1 cellular context compared by ENCODE assay signal in the genomic region with DNA sequence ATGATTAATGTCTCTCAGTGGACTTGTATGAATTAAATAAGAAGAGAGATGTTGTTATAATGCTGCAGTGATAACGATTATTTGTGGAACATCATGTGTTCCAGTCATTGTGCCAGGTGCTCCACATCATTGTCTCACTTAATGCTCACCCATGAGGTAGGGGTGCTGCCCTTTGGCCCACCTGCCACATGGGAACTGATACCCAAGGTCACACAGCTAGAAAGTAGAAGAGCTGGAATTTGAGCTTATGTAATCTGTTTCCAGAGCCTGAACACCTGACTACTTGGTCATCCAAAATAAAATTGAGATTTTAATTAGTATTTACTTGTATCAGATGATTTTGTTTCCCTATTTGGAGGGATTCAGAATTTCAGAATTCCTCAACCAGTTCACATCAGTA.
TF ChIP-seq lines count a peak whose summit lies in the region.

No MANE protein-coding gene starts in this region.

TF ChIP-seq in HepG2, 621 proteins besides CTCF, POLR2A, EP300 and RAD21:
- TF ChIP-seq MTF1 (CRISPR knock-in tag; IDR thresholded peaks at IDR 0.05), result no peak
- TF ChIP-seq, protein P1, sequence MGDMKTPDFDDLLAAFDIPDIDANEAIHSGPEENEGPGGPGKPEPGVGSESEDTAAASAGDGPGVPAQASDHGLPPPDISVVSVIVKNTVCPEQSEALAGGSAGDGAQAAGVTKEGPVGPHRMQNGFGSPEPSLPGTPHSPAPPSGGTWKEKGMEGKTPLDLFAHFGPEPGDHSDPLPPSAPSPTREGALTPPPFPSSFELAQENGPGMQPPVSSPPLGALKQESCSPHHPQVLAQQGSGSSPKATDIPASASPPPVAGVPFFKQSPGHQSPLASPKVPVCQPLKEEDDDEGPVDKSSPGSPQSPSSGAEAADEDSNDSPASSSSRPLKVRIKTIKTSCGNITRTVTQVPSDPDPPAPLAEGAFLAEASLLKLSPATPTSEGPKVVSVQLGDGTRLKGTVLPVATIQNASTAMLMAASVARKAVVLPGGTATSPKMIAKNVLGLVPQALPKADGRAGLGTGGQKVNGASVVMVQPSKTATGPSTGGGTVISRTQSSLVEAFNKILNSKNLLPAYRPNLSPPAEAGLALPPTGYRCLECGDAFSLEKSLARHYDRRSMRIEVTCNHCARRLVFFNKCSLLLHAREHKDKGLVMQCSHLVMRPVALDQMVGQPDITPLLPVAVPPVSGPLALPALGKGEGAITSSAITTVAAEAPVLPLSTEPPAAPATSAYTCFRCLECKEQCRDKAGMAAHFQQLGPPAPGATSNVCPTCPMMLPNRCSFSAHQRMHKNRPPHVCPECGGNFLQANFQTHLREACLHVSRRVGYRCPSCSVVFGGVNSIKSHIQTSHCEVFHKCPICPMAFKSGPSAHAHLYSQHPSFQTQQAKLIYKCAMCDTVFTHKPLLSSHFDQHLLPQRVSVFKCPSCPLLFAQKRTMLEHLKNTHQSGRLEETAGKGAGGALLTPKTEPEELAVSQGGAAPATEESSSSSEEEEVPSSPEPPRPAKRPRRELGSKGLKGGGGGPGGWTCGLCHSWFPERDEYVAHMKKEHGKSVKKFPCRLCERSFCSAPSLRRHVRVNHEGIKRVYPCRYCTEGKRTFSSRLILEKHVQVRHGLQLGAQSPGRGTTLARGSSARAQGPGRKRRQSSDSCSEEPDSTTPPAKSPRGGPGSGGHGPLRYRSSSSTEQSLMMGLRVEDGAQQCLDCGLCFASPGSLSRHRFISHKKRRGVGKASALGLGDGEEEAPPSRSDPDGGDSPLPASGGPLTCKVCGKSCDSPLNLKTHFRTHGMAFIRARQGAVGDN (CRISPR knock-in tag; IDR thresholded peaks at IDR 0.05), result no peak
- no peak for TF ChIP-seq NR2F6 (IDR thresholded peaks at IDR 0.05)
- TF ChIP-seq NR2F6 (CRISPR knock-in tag; IDR thresholded peaks at IDR 0.05), result peak; percentile 36; the same call in 1 of the 2 replicates
- TF ChIP-seq ZNF777 (CRISPR knock-in tag; IDR thresholded peaks at IDR 0.05), result no peak
- TF ChIP-seq ZNF569 (CRISPR knock-in tag; IDR thresholded peaks at IDR 0.05; ENCODE audit: borderline replicate concordance), result no peak
- no peak for TF ChIP-seq ZKSCAN5 (CRISPR knock-in tag; IDR thresholded peaks at IDR 0.05)
- no peak for TF ChIP-seq RORA (CRISPR knock-in tag; IDR thresholded peaks at IDR 0.05)
- TF ChIP-seq TEAD3 (CRISPR knock-in tag; optimal IDR thresholded peaks at IDR 0.05; ENCODE audit: borderline replicate concordance), result peak; percentile 77
- TF ChIP-seq HNF4A (CRISPR knock-in tag; IDR thresholded peaks at IDR 0.05), result peak; percentile 29; the same call in 1 of the 2 replicates
- no peak for TF ChIP-seq ZNF773 (CRISPR knock-in tag; IDR thresholded peaks at IDR 0.05; ENCODE audit: borderline replicate concordance)
- 0 out of 2 replicates have a peak, but pooled peaks have one; percentile 36 for TF ChIP-seq RXRB (CRISPR knock-in tag; IDR thresholded peaks at IDR 0.05; ENCODE audit: borderline replicate concordance)
- peak; percentile 77 for TF ChIP-seq PPARG (CRISPR knock-in tag; conservative IDR thresholded peaks at IDR 0.05)
- no peak for TF ChIP-seq SPEN (CRISPR knock-in tag; IDR thresholded peaks at IDR 0.05; ENCODE audit: low read depth)
- TF ChIP-seq, protein P2, sequence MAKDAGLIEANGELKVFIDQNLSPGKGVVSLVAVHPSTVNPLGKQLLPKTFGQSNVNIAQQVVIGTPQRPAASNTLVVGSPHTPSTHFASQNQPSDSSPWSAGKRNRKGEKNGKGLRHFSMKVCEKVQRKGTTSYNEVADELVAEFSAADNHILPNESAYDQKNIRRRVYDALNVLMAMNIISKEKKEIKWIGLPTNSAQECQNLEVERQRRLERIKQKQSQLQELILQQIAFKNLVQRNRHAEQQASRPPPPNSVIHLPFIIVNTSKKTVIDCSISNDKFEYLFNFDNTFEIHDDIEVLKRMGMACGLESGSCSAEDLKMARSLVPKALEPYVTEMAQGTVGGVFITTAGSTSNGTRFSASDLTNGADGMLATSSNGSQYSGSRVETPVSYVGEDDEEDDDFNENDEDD (CRISPR knock-in tag; IDR thresholded peaks at IDR 0.05; ENCODE audit: borderline replicate concordance), result no peak
- TF ChIP-seq ZNF839 (CRISPR knock-in tag; IDR thresholded peaks at IDR 0.05; ENCODE audit: borderline replicate concordance), result no peak
- TF ChIP-seq KDM1A (CRISPR knock-in tag; IDR thresholded peaks at IDR 0.05), result no peak
- no peak for TF ChIP-seq ZNF484 (CRISPR knock-in tag; IDR thresholded peaks at IDR 0.05; ENCODE audit: borderline replicate concordance, low read depth)
- no peak for TF ChIP-seq ELF1 (CRISPR knock-in tag; IDR thresholded peaks at IDR 0.05)
- TF ChIP-seq ZSCAN25 (CRISPR knock-in tag; IDR thresholded peaks at IDR 0.05), result peak; percentile 41; the same call in 1 of the 2 replicates
- TF ChIP-seq BCL6 (CRISPR knock-in tag; IDR thresholded peaks at IDR 0.05), result peak; percentile 61
- no peak for TF ChIP-seq ISX (CRISPR knock-in tag; conservative IDR thresholded peaks at IDR 0.05)
